Comparison of ENCODE assay signal across 12 cellular contexts in the genomic region with DNA sequence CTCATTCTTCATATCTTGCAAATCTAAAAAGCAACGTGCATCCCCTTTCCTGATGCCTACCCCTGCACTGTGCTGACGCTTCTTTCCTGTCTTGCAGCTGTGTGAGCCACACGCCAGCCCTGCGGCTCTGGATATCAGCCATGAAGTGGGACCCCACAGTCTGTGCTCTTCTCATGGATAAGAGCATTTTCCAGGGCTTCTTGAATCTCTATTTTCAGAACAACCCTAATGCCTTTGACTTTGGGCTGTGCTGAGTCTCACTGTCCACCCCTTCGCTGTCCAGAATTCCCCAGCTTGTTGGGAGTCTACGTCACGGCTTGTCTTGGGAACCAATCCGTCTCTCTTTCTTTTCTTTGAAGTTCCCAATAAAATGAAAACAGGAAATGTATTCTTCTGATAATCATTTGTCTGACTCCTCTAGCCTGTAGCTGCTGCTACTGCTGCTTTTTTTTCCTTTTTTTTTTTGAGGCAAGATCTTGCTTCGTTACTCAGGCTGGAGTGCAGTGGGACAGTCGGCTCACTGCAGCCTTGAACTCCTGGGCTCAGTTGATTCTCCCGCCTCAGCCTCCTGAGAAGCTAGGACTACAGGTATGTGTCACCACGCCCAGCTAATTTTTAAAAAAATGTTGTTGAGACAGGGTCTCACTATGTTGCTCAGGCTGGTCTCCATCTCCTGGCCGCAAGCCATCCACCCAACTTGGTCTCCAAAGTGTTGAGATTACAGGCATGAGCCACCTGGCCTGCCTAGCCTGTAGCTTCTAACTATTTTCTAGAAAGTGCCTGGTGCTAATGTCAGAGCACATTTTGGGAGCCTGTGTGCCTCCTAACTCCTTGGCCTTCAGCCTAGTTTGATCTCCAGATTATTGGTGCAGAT. TPM values are rescaled to one million over a fixed set of nuclear protein-coding genes. Genes with fewer than 3 reads are reported as not detected.
A peak's percentile ranks its signal among the peaks of the same experiment; 100 is the strongest.
DNase-seq lines count a peak whose midpoint lies in the region; ATAC-seq and TF ChIP-seq lines count a peak whose summit lies in the region.
"Had no signal": no experiment of that assay in that cellular context is flagged by ENCODE, and none has a peak within 500 bp of the region (broad histone marks: within the 10 kb centered on the region; RNA-seq: fewer than 3 reads in every experiment).

No MANE protein-coding gene starts in this region.

- H3K9me3 Mint-ChIP-seq in H9 = peaks cover 21 to 22% of the 10 kb centered on the region in 2 experiments

- no peak overlapping the region for H2BK15ac ChIP-seq in H9 (ENCODE audit: low read depth, low read length)

- H3K9ac ChIP-seq in stomach smooth muscle (ENCODE audit: low read length in 2 of 2) (no peak overlapping the region), H9 (ENCODE audit: extremely low read depth, insufficient read length, low read length) (no peak overlapping the region)

- ATAC-seq in right lobe of liver = peak; percentile 29 to 63 (median 40)
- ATAC-seq in GM19463 (IDR thresholded peaks at IDR 0.05; ENCODE audit: unreplicated experiment) = no peak
- ATAC-seq: HCT116 had no signal

- no peak overlapping the region for H2BK12ac ChIP-seq in H9 (ENCODE audit: insufficient read length, low read depth, low read length)

- H3K27me3 Mint-ChIP-seq in H9 (ENCODE audit: low read depth) = no peaks in the 10 kb centered on the region; the same call in none of the 2 replicates

- no peak overlapping the region for H3K18ac ChIP-seq in H9 (ENCODE audit: insufficient read length, low read depth, low read length)

- H3K4me2 ChIP-seq in H9 (ENCODE audit: insufficient read depth, insufficient read length, low read length) = no peak overlapping the region

- H3K4me3 ChIP-seq in right lobe of liver = no peak overlapping the region
- no peak overlapping the region for H3K4me3 ChIP-seq in stomach smooth muscle (ENCODE audit: low read length in 2 of 2)

- no peak overlapping the region for H2AFZ ChIP-seq in H9 (ENCODE audit: low read length)

- no peak overlapping the region; a peak in 1 of 7 replicates for H3K27ac Mint-ChIP-seq in H9

- no peak overlapping the region for H4K91ac ChIP-seq in H9 (ENCODE audit: insufficient read length, low read depth, low read length)

- H4K5ac ChIP-seq in H9 (ENCODE audit: insufficient read length, low read depth, low read length) = no peak overlapping the region

- H3K36me3 Mint-ChIP-seq in H9 (ENCODE audit: insufficient read depth in 1 of 3, low read depth in 3 of 3) = peaks cover 14 to 18% (median 18%) of the 10 kb centered on the region in 3 experiments

- peak; percentile 69 for DNase-seq in HT1080 (ENCODE audit: low read depth)
- DNase-seq in caudate nucleus (lab: John Stamatoyannopoulos, UW) = no peak
- DNase-seq in right lobe of liver = no peak
- DNase-seq in NCI-H510A treated with DMSO at 0.1 percent for 48 hours (lab: John Stamatoyannopoulos, UW) = no peak
- DNase-seq in cerebellar nuclear complex (lab: John Stamatoyannopoulos, UW) = no peak
- no peak for DNase-seq in H9
- DNase-seq: activated gamma-delta T cell; NCI-H1105 treated with DMSO at 0.1 percent for 48 hours; stimulated activated CD4-positive, alpha-beta T cell treated with anti-CD3 and anti-CD28 coated beads, Interleukin-2, amount 100 ng/mL, for 48 hours had no signal

- no peak overlapping the region for H3K56ac ChIP-seq in H9 (ENCODE audit: insufficient read length, low read depth, low read length)

- H3K27ac ChIP-seq in caudate nucleus (ENCODE audit: low read depth, low read length) = peak overlapping the region; percentile 19
- peak overlapping the region; percentile 59 to 83 (median 83) for H3K27ac ChIP-seq in right lobe of liver
- H3K27ac ChIP-seq in stomach smooth muscle (ENCODE audit: low read length) = peak overlapping the region; percentile 84
- H3K27ac ChIP-seq in H9 (ENCODE audit: insufficient read length, low read depth, low read length) = no peak overlapping the region

- no peak for TF ChIP-seq POLR2A in right lobe of liver (IDR thresholded peaks at IDR 0.05)

- no peak overlapping the region for H3K4ac ChIP-seq in H9 (ENCODE audit: low read depth, low read length)

- H4K20me1 ChIP-seq in H9 (ENCODE audit: control insufficient read depth, insufficient read depth, insufficient read length) = no peaks in the 10 kb centered on the region

- no peak overlapping the region for H2BK120ac ChIP-seq in H9 (ENCODE audit: low read depth, low read length, poor library complexity, severe bottlenecking)

- no peak overlapping the region for H3T11ph ChIP-seq in H9 (ENCODE audit: low read length)

- no peak overlapping the region for H3K14ac ChIP-seq in H9 (ENCODE audit: insufficient read depth, low read length)

- H3K79me2 ChIP-seq in H9 (ENCODE audit: insufficient read depth, low read length) = no peaks in the 10 kb centered on the region

- WGBS in right lobe of liver (ENCODE audit: insufficient coverage, low coverage, low lambda C conversion rate, missing lambda C conversion rate) = 60% methylated on average over 12 of the region's 13 CpGs
- no CpG with 5 or more reads among the region's 13 CpGs for WGBS in H9 (ENCODE audit: extremely low coverage, insufficient read length, low lambda C conversion rate)

- H3K23me2 ChIP-seq in H9 (ENCODE audit: insufficient read length, low read depth, low read length, poor library complexity, severe bottlenecking) = no peaks in the 10 kb centered on the region

- no peak overlapping the region for H2BK20ac ChIP-seq in H9 (ENCODE audit: low read depth, low read length, poor library complexity, severe bottlenecking)

- H2AK5ac ChIP-seq in H9 (ENCODE audit: insufficient read length, low read length) = no peak overlapping the region

- intact Hi-C loops in right lobe of liver (cut with DNase I) = no loop called here

- H3K4me1 ChIP-seq in right lobe of liver = peaks cover 0 to 9% (median 0%) of the 10 kb centered on the region in 4 donors
- peaks cover 26% of the 10 kb centered on the region for H3K4me1 ChIP-seq in stomach smooth muscle (ENCODE audit: control insufficient read depth, insufficient read depth, low read length)
- no peaks in the 10 kb centered on the region for H3K4me1 ChIP-seq in H9 (ENCODE audit: insufficient read depth, low read length)

- TF ChIP-seq CTCF in right lobe of liver (IDR thresholded peaks at IDR 0.05) (no peak), H9 (conservative IDR thresholded peaks at IDR 0.05) (no peak)

- H3K23ac ChIP-seq in H9 (ENCODE audit: insufficient read length, low read depth, low read length) = no peak overlapping the region

- H3K4me1 Mint-ChIP-seq in H9 = peaks cover 9 to 14% of the 10 kb centered on the region in 2 experiments

- no peak overlapping the region for H3K4me3 Mint-ChIP-seq in H9

- no peak overlapping the region for H4K8ac ChIP-seq in H9 (replicated peaks; ENCODE audit: insufficient read length, low read depth, low read length)

- no peak overlapping the region for H2BK5ac ChIP-seq in H9 (ENCODE audit: insufficient read length, low read length)

- no peaks in the 10 kb centered on the region for H3K27me3 ChIP-seq in right lobe of liver
- H3K27me3 ChIP-seq in stomach smooth muscle (ENCODE audit: control insufficient read depth in 1 of 2, insufficient read depth in 2 of 2, low read length in 2 of 2) = no peaks in the 10 kb centered on the region
- H3K27me3 ChIP-seq in H9 (ENCODE audit: insufficient read depth, low read length) = no peaks in the 10 kb centered on the region

- H3K9me3 ChIP-seq in right lobe of liver (no peaks in the 10 kb centered on the region), stomach smooth muscle (ENCODE audit: control insufficient read depth in 2 of 2, low read length in 2 of 2) (no peaks in the 10 kb centered on the region), H9 (ENCODE audit: control insufficient read depth, low read depth, low read length) (peaks cover 5% of the 10 kb centered on the region)

- H3K79me1 ChIP-seq in H9 (ENCODE audit: insufficient read depth, low read depth, low read length, poor library complexity, severe bottlenecking) = no peaks in the 10 kb centered on the region

- H3K36me3 ChIP-seq in right lobe of liver (no peaks in the 10 kb centered on the region), stomach smooth muscle (ENCODE audit: control insufficient read depth in 2 of 2, insufficient read depth in 2 of 2, low read length in 2 of 2) (no peaks in the 10 kb centered on the region)

RNA-seq across cellular contexts. Expression of gene GSTO2, which starts 30.3 kb away (rescaled TPM):
- total RNA-seq in HT1080 (2014; rRNA removed; shearing (Covaris generic)) = 1.7 and 1.8 TPM in 2 replicates
- 1.9 and 2.1 TPM in 2 replicates for polyA plus RNA-seq in HT1080 (2015; cell fraction: cytosol; rRNA removed)
- 1.7 and 2.0 TPM in 2 replicates for polyA plus RNA-seq in HT1080 (2015; cell fraction: nucleus; rRNA removed)
- total RNA-seq in right lobe of liver = 1 to 10 TPM; 1.4 to 5.3 (median 2.8) TPM
- total RNA-seq in H9 (2021) = 12.0 and 14.5 TPM in 2 replicates

RNA-seq across cellular contexts. Expression of gene ITPRIP, which starts 39.0 kb away (rescaled TPM):
- total RNA-seq in HT1080 (2014; rRNA removed; shearing (Covaris generic)) = 14.0 and 20.0 TPM in 2 replicates
- 64.3 and 65.9 TPM in 2 replicates for polyA plus RNA-seq in HT1080 (2015; cell fraction: cytosol; rRNA removed)
- 96.2 and 99.9 TPM in 2 replicates for polyA plus RNA-seq in HT1080 (2015; cell fraction: nucleus; rRNA removed)
- 1 to 10 TPM; 2.9 to 9.7 (median 7.7) TPM for total RNA-seq in right lobe of liver
- total RNA-seq in H9 (2021) = 22.2 and 22.5 TPM in 2 replicates

RNA-seq across cellular contexts. Expression of gene GSTO1, which starts 44.6 kb away (rescaled TPM):
- 203 and 280 TPM in 2 replicates for total RNA-seq in HT1080 (2014; rRNA removed; shearing (Covaris generic))
- polyA plus RNA-seq in HT1080 (2015; cell fraction: cytosol; rRNA removed) = 349 and 373 TPM in 2 replicates
- 216 and 242 TPM in 2 replicates for polyA plus RNA-seq in HT1080 (2015; cell fraction: nucleus; rRNA removed)
- total RNA-seq in right lobe of liver = 100 to 1,000 TPM; 205 to 273 (median 240) TPM
- total RNA-seq in H9 (2021) = 114 and 116 TPM in 2 replicates

RNA-seq across cellular contexts. Expression of gene CFAP58, which starts 54.4 kb away (rescaled TPM):
- 0.58 and 1.8 TPM in 2 replicates for total RNA-seq in HT1080 (2014; rRNA removed; shearing (Covaris generic))
- 1.9 and 2.7 TPM in 2 replicates for polyA plus RNA-seq in HT1080 (2015; cell fraction: cytosol; rRNA removed)
- 2.3 and 3.9 TPM in 2 replicates for polyA plus RNA-seq in HT1080 (2015; cell fraction: nucleus; rRNA removed)
- 1 to 10 TPM in 1 of 6 experiments, under 1 TPM in 3, not detected in 2; 0.10 to 2.9 (median 0.15) TPM for total RNA-seq in right lobe of liver
- total RNA-seq in H9 (2021) = 0.63 and 0.88 TPM in 2 replicates
